1 cellular context compared by ENCODE assay signal in the genomic region with DNA sequence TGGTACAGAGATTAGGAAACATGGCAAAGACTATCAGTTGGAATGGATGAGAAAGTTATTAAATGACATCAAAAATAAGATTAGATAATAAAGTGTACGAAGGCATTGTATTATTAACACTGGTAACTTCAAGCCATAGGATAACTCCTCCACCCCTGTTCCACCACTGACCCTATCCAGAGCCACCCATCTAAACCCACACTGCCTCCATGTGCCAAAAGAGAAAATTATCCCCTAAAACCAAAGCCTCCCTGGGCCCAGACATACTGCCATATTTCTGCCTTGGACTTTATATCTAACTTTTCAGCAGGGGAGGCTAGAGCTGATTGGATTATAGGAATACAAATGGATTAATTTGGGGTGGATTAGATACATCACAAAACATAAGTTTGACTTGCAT.
TF ChIP-seq lines count a peak whose summit lies in the region.

No MANE protein-coding gene starts in this region.

TF ChIP-seq in SK-N-SH treated with all-trans-retinoic acid at 6 μM for 48 hours, 23 proteins besides CTCF, POLR2A, EP300 and RAD21 (continued from another document):
- TF ChIP-seq, protein P1, sequence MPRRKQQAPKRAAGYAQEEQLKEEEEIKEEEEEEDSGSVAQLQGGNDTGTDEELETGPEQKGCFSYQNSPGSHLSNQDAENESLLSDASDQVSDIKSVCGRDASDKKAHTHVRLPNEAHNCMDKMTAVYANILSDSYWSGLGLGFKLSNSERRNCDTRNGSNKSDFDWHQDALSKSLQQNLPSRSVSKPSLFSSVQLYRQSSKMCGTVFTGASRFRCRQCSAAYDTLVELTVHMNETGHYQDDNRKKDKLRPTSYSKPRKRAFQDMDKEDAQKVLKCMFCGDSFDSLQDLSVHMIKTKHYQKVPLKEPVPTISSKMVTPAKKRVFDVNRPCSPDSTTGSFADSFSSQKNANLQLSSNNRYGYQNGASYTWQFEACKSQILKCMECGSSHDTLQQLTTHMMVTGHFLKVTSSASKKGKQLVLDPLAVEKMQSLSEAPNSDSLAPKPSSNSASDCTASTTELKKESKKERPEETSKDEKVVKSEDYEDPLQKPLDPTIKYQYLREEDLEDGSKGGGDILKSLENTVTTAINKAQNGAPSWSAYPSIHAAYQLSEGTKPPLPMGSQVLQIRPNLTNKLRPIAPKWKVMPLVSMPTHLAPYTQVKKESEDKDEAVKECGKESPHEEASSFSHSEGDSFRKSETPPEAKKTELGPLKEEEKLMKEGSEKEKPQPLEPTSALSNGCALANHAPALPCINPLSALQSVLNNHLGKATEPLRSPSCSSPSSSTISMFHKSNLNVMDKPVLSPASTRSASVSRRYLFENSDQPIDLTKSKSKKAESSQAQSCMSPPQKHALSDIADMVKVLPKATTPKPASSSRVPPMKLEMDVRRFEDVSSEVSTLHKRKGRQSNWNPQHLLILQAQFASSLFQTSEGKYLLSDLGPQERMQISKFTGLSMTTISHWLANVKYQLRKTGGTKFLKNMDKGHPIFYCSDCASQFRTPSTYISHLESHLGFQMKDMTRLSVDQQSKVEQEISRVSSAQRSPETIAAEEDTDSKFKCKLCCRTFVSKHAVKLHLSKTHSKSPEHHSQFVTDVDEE (CRISPR knock-in tag; IDR thresholded peaks at IDR 0.05), result no peak
- TF ChIP-seq, protein P2, sequence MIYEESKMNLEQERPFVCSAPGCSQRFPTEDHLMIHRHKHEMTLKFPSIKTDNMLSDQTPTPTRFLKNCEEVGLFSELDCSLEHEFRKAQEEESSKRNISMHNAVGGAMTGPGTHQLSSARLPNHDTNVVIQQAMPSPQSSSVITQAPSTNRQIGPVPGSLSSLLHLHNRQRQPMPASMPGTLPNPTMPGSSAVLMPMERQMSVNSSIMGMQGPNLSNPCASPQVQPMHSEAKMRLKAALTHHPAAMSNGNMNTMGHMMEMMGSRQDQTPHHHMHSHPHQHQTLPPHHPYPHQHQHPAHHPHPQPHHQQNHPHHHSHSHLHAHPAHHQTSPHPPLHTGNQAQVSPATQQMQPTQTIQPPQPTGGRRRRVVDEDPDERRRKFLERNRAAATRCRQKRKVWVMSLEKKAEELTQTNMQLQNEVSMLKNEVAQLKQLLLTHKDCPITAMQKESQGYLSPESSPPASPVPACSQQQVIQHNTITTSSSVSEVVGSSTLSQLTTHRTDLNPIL (CRISPR knock-in tag; IDR thresholded peaks at IDR 0.05; ENCODE audit: low read depth), result no peak
- TF ChIP-seq, protein P3, sequence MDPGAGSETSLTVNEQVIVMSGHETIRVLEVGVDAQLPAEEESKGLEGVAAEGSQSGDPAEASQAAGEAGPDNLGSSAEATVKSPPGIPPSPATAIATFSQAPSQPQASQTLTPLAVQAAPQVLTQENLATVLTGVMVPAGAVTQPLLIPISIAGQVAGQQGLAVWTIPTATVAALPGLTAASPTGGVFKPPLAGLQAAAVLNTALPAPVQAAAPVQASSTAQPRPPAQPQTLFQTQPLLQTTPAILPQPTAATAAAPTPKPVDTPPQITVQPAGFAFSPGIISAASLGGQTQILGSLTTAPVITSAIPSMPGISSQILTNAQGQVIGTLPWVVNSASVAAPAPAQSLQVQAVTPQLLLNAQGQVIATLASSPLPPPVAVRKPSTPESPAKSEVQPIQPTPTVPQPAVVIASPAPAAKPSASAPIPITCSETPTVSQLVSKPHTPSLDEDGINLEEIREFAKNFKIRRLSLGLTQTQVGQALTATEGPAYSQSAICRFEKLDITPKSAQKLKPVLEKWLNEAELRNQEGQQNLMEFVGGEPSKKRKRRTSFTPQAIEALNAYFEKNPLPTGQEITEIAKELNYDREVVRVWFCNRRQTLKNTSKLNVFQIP (CRISPR knock-in tag; IDR thresholded peaks at IDR 0.05; ENCODE audit: borderline replicate concordance, low read depth), result no peak
- no peak for TF ChIP-seq ZFP30 (CRISPR knock-in tag; IDR thresholded peaks at IDR 0.05)
- no peak for TF ChIP-seq RARB (CRISPR knock-in tag; IDR thresholded peaks at IDR 0.05)
- TF ChIP-seq CSDC2 (CRISPR knock-in tag; IDR thresholded peaks at IDR 0.05), result no peak
- TF ChIP-seq GLIS3 (CRISPR knock-in tag; IDR thresholded peaks at IDR 0.05), result no peak
- TF ChIP-seq OSR1 (CRISPR knock-in tag; IDR thresholded peaks at IDR 0.05), result no peak
- TF ChIP-seq ESRRG (CRISPR knock-in tag; IDR thresholded peaks at IDR 0.05), result no peak
